1 cellular context compared by ENCODE assay signal in the genomic region with DNA sequence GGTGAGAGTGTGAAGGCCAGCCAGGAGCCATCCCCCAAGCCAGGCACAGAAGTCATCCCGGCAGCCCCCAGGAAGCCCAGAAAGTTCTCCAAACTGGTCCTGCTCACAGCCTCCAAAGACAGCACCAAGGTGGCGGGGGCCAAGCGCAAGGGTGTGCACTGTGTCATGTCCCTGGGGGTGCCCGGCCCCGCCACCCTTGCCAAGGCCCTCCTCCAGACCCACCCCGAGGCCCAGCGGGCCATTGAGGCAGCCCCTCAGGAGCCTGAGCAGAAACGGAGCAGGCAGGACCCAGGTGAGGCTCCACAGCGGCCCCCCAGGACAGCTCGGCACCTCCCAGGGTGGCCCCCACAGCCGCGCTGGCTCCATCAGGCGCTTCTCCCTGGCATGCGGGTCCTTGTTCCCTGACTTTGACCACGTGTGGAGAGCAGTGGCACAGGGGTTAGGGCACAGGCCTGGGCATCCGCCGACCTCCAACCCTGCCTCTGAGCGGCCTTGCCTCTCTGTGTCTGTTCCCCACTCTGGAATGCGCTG.
TF ChIP-seq lines count a peak whose summit lies in the region.

No MANE protein-coding gene starts in this region.

TF ChIP-seq in K562, 482 proteins besides CTCF, POLR2A, EP300 and RAD21:
- TF ChIP-seq JUNB (CRISPR knock-in tag; conservative IDR thresholded peaks at IDR 0.05) (no peak), POLR2G (IDR thresholded peaks at IDR 0.05; ENCODE audit: low read depth, low read length) (peak; percentile 21; the same call in 1 of the 2 replicates)
